33 cellular contexts compared by ENCODE assay signal in genomic region chr2:4753721-4754120, GRCh38.
"Had no signal": no experiment of that assay in that cellular context is flagged by ENCODE, and none has a peak within 500 bp of the region (broad histone marks: within the 10 kb centered on the region; RNA-seq: fewer than 3 reads in every experiment).

No MANE protein-coding gene starts in this region.

- H3K9me3 ChIP-seq: adrenal gland, body of pancreas, breast epithelium had no signal

- H3K27ac ChIP-seq: adrenal gland, body of pancreas, brain microvascular endothelial cell, breast epithelium, VCaP had no signal

- H3K36me3 ChIP-seq: adrenal gland, brain microvascular endothelial cell, breast epithelium had no signal

- H3K4me3 ChIP-seq: adrenal gland, body of pancreas, breast epithelium had no signal

- H3K27ac Mint-ChIP-seq: activated B cell treated with CpG ODN at 0.5 μM for 24 hours; activated CD4-positive, alpha-beta memory T cell treated with anti-CD3 and anti-CD28 coated beads, Interleukin-2, amount 10 ng/mL, durations not matched to agents 7 days and 5 days; activated CD4-positive, alpha-beta T cell treated with anti-CD3 and anti-CD28 coated beads, Interleukin-2, amount 10 ng/mL, durations not matched to agents 24 days and 14 days; activated CD8-positive, alpha-beta memory T cell treated with anti-CD3 and anti-CD28 coated beads, Interleukin-2, amount 10 ng/mL, durations not matched to agents 7 days and 5 days; activated CD8-positive, alpha-beta T cell treated with anti-CD3 and anti-CD28 coated beads, Interleukin-2, amount 10 ng/mL, durations not matched to agents 7 days and 5 days; activated naive CD4-positive, alpha-beta T cell treated with anti-CD3 and anti-CD28 coated beads for 36 hours; activated naive CD4-positive, alpha-beta T cell treated with anti-CD3 and anti-CD28 coated beads, Interleukin-2, amount 50 U/mL, for 72 hours; activated naive CD8-positive, alpha-beta T cell treated with anti-CD3 and anti-CD28 coated beads for 36 hours; activated T-cell treated with anti-CD3 and anti-CD28 coated beads, Interleukin-2, amount 50 U/mL, for 24 hours; activated T-helper 2 cell treated with anti-CD3 and anti-CD28 coated beads, Interferon-gamma antibody, Interleukin-2, Interleukin-4, amounts not matched to agents 10 μg/mL and 5 μg/mL and 100 μg/mL, durations not matched to agents 14 hours and 24 hours and 36 hours; T-helper 1 cell treated with Interleukin-12 subunit alpha and Interleukin-12 subunit beta and Interleukin-4 antibody, amounts not matched to agents 30 μg/mL and 1 μg/mL, for 36 hours; T-helper 2 cell treated with Interferon-gamma antibody and Interleukin-4, amounts not matched to agents 5 μg/mL and 100 μg/mL, for 36 hours had no signal

- H3K4me3 Mint-ChIP-seq: activated B cell treated with CpG ODN at 0.5 μM for 24 hours; activated CD4-positive, alpha-beta memory T cell treated with anti-CD3 and anti-CD28 coated beads, Interleukin-2, amount 10 ng/mL, durations not matched to agents 7 days and 5 days; activated CD4-positive, alpha-beta T cell treated with anti-CD3 and anti-CD28 coated beads, Interleukin-2, amount 10 ng/mL, durations not matched to agents 24 days and 14 days; activated CD8-positive, alpha-beta memory T cell treated with anti-CD3 and anti-CD28 coated beads, Interleukin-2, amount 10 ng/mL, durations not matched to agents 7 days and 5 days; activated CD8-positive, alpha-beta T cell treated with anti-CD3 and anti-CD28 coated beads, Interleukin-2, amount 10 ng/mL, durations not matched to agents 7 days and 5 days; activated naive CD4-positive, alpha-beta T cell treated with anti-CD3 and anti-CD28 coated beads for 36 hours; activated naive CD8-positive, alpha-beta T cell treated with anti-CD3 and anti-CD28 coated beads for 36 hours; activated T-cell treated with anti-CD3 and anti-CD28 coated beads, Interleukin-2, amount 50 U/mL, for 24 hours; T-helper 1 cell treated with Interleukin-12 subunit alpha and Interleukin-12 subunit beta and Interleukin-4 antibody, amounts not matched to agents 30 μg/mL and 1 μg/mL, for 36 hours; T-helper 2 cell treated with Interferon-gamma antibody and Interleukin-4, amounts not matched to agents 5 μg/mL and 100 μg/mL, for 36 hours had no signal

- H3K36me3 Mint-ChIP-seq: activated CD8-positive, alpha-beta memory T cell treated with anti-CD3 and anti-CD28 coated beads, Interleukin-2, amount 10 ng/mL, durations not matched to agents 7 days and 5 days; activated naive CD8-positive, alpha-beta T cell treated with anti-CD3 and anti-CD28 coated beads for 36 hours had no signal

- H3K9me3 Mint-ChIP-seq: activated B cell treated with CpG ODN at 0.5 μM for 24 hours; activated naive CD8-positive, alpha-beta T cell treated with anti-CD3 and anti-CD28 coated beads for 36 hours had no signal

- H3K27me3 ChIP-seq: adrenal gland, body of pancreas, brain microvascular endothelial cell, breast epithelium had no signal

- H3K4me1 ChIP-seq: adrenal gland, body of pancreas, breast epithelium had no signal

- H3K27me3 Mint-ChIP-seq: activated B cell treated with CpG ODN at 0.5 μM for 24 hours; activated CD4-positive, alpha-beta memory T cell treated with anti-CD3 and anti-CD28 coated beads, Interleukin-2, amount 10 ng/mL, durations not matched to agents 7 days and 5 days; activated CD4-positive, alpha-beta T cell treated with anti-CD3 and anti-CD28 coated beads, Interleukin-2, amount 10 ng/mL, durations not matched to agents 24 days and 14 days; activated CD8-positive, alpha-beta memory T cell treated with anti-CD3 and anti-CD28 coated beads, Interleukin-2, amount 10 ng/mL, durations not matched to agents 7 days and 5 days; activated naive CD8-positive, alpha-beta T cell treated with anti-CD3 and anti-CD28 coated beads for 36 hours; activated T-cell treated with anti-CD3 and anti-CD28 coated beads, Interleukin-2, amount 50 U/mL, for 24 hours had no signal

- DNase-seq: activated B cell treated with CpG ODN at 0.5 μM for 24 hours; activated CD4-positive, alpha-beta memory T cell treated with anti-CD3 and anti-CD28 coated beads, Interleukin-2, amount 10 ng/mL, durations not matched to agents 7 days and 5 days; activated CD4-positive, alpha-beta T cell treated with anti-CD3 and anti-CD28 coated beads for 4 hours; activated CD4-positive, alpha-beta T cell treated with anti-CD3 and anti-CD28 coated beads, Interleukin-2, amount 10 ng/mL, durations not matched to agents 24 days and 14 days; activated CD4-positive, alpha-beta T cell treated with anti-CD3 and anti-CD28 coated beads, Interleukin-2, amount 50 U/mL, for 48 hours; activated CD4-positive, CD25-positive, alpha-beta regulatory T cell treated with anti-CD3 and anti-CD28 coated beads, Interleukin-2, amount 50 U/mL, for 72 hours; activated CD8-positive, alpha-beta memory T cell treated with anti-CD3 and anti-CD28 coated beads for 24 hours; activated CD8-positive, alpha-beta memory T cell treated with anti-CD3 and anti-CD28 coated beads, Interleukin-2, amount 10 ng/mL, durations not matched to agents 7 days and 5 days; activated CD8-positive, alpha-beta memory T cell treated with anti-CD3 and anti-CD28 coated beads, Interleukin-2, amount 50 U/mL, for 48 hours; activated CD8-positive, alpha-beta T cell treated with anti-CD3 and anti-CD28 coated beads, Interleukin-2, amount 10 ng/mL, durations not matched to agents 7 days and 5 days; activated effector memory CD4-positive, alpha-beta T cell treated with anti-CD3 and anti-CD28 coated beads, Interleukin-2, amount 50 U/mL, for 16 hours; activated gamma-delta T cell treated with Interleukin-2 at 50 U/mL for 16 hours; activated naive CD4-positive, alpha-beta T cell; activated naive CD4-positive, alpha-beta T cell treated with anti-CD3 and anti-CD28 coated beads for 36 hours; activated naive CD4-positive, alpha-beta T cell treated with anti-CD3 and anti-CD28 coated beads, Interleukin-2, amount 50 U/mL, for 16 hours; activated naive CD8-positive, alpha-beta T cell treated with anti-CD3 and anti-CD28 coated beads for 36 hours; activated T-cell treated with anti-CD3 and anti-CD28 coated beads, Interleukin-2, amount 50 U/mL, for 24 hours; activated T-cell treated with anti-CD3 and anti-CD28 coated beads, Interleukin-2, amount 50 U/mL, for 48 hours; adrenal gland; amniotic stem cell; aorta; body of pancreas; brain microvascular endothelial cell; central memory CD4-positive, alpha-beta T cell; T-helper 1 cell; T-helper 2 cell; T-helper 9 cell had no signal

- H3K4me1 Mint-ChIP-seq: activated B cell treated with CpG ODN at 0.5 μM for 24 hours; activated CD4-positive, alpha-beta memory T cell treated with anti-CD3 and anti-CD28 coated beads, Interleukin-2, amount 10 ng/mL, durations not matched to agents 7 days and 5 days; activated CD4-positive, alpha-beta T cell treated with anti-CD3 and anti-CD28 coated beads, Interleukin-2, amount 10 ng/mL, durations not matched to agents 24 days and 14 days; activated CD8-positive, alpha-beta memory T cell treated with anti-CD3 and anti-CD28 coated beads, Interleukin-2, amount 10 ng/mL, durations not matched to agents 7 days and 5 days; activated naive CD8-positive, alpha-beta T cell treated with anti-CD3 and anti-CD28 coated beads for 36 hours had no signal
